8 cellular contexts compared by ENCODE assay signal in genomic region chr7:102713691-102714080, GRCh38. TPM values are rescaled to one million over a fixed set of nuclear protein-coding genes. Genes with fewer than 3 reads are reported as not detected.
DNase-seq lines count a peak whose midpoint lies in the region; ATAC-seq lines count a peak whose summit lies in the region.
"Not testable (repeated sequence)": the region's sequence is repeated elsewhere in the genome, so short reads cannot be mapped to it uniquely, and the experiment has no call there.

No MANE protein-coding gene starts in this region.

- H3K27ac Mint-ChIP-seq in T-helper 1 cell treated with Interleukin-12 subunit alpha and Interleukin-12 subunit beta and Interleukin-4 antibody, amounts not matched to agents 30 μg/mL and 1 μg/mL, for 36 hours = peak overlapping the region; percentile 87
- H3K27ac Mint-ChIP-seq in activated naive CD8-positive, alpha-beta T cell treated with anti-CD3 and anti-CD28 coated beads for 36 hours = peak overlapping the region; percentile 63
- H3K27ac Mint-ChIP-seq in stimulated activated effector memory CD8-positive, alpha-beta T cell treated with anti-CD3 and anti-CD28 coated beads, Interleukin-12 subunit alpha, Interleukin-12 subunit beta, amount 100 ng/mL, for 72 hours = peak overlapping the region; percentile 69

- not testable (repeated sequence) for H3K27me3 Mint-ChIP-seq in T-helper 1 cell treated with Interleukin-12 subunit alpha and Interleukin-12 subunit beta and Interleukin-4 antibody, amounts not matched to agents 30 μg/mL and 1 μg/mL, for 36 hours (ENCODE audit: low read depth); activated naive CD8-positive, alpha-beta T cell treated with anti-CD3 and anti-CD28 coated beads for 36 hours

- not testable (repeated sequence) for H3K9me3 Mint-ChIP-seq in T-helper 1 cell treated with Interleukin-12 subunit alpha and Interleukin-12 subunit beta and Interleukin-4 antibody, amounts not matched to agents 30 μg/mL and 1 μg/mL, for 36 hours; activated naive CD8-positive, alpha-beta T cell treated with anti-CD3 and anti-CD28 coated beads for 36 hours; stimulated activated effector memory CD8-positive, alpha-beta T cell treated with anti-CD3 and anti-CD28 coated beads, Interleukin-12 subunit alpha, Interleukin-12 subunit beta, amount 100 ng/mL, for 72 hours

- not testable (repeated sequence) for H3K36me3 Mint-ChIP-seq in T-helper 1 cell treated with Interleukin-12 subunit alpha and Interleukin-12 subunit beta and Interleukin-4 antibody, amounts not matched to agents 30 μg/mL and 1 μg/mL, for 36 hours (ENCODE audit: low read depth); activated naive CD8-positive, alpha-beta T cell treated with anti-CD3 and anti-CD28 coated beads for 36 hours; stimulated activated effector memory CD8-positive, alpha-beta T cell treated with anti-CD3 and anti-CD28 coated beads, Interleukin-12 subunit alpha, Interleukin-12 subunit beta, amount 100 ng/mL, for 72 hours

- peaks cover 20% of the 10 kb centered on the region for H3K4me1 Mint-ChIP-seq in T-helper 1 cell treated with Interleukin-12 subunit alpha and Interleukin-12 subunit beta and Interleukin-4 antibody, amounts not matched to agents 30 μg/mL and 1 μg/mL, for 36 hours (ENCODE audit: low read depth)
- H3K4me1 Mint-ChIP-seq in activated naive CD8-positive, alpha-beta T cell treated with anti-CD3 and anti-CD28 coated beads for 36 hours = not testable (repeated sequence)
- H3K4me1 Mint-ChIP-seq in stimulated activated effector memory CD8-positive, alpha-beta T cell treated with anti-CD3 and anti-CD28 coated beads, Interleukin-12 subunit alpha, Interleukin-12 subunit beta, amount 100 ng/mL, for 72 hours = peaks cover 18% of the 10 kb centered on the region

- peak; percentile 73 for ATAC-seq in GM18502 (IDR thresholded peaks at IDR 0.05; ENCODE audit: poor library complexity, unreplicated experiment)
- ATAC-seq in GM19351 (IDR thresholded peaks at IDR 0.05; ENCODE audit: unreplicated experiment) = peak; percentile 71
- ATAC-seq in GM21723 (IDR thresholded peaks at IDR 0.05; ENCODE audit: unreplicated experiment) = peak; percentile 77
- peak; percentile 69 for ATAC-seq in HG02973 (IDR thresholded peaks at IDR 0.05; ENCODE audit: unreplicated experiment)
- peak; percentile 62 for ATAC-seq in HG03442 (IDR thresholded peaks at IDR 0.05; ENCODE audit: unreplicated experiment)
- ATAC-seq in stimulated activated effector memory CD8-positive, alpha-beta T cell treated with anti-CD3 and anti-CD28 coated beads, Interleukin-12 subunit alpha, Interleukin-12 subunit beta, amount 100 ng/mL, for 72 hours = peak; percentile 84

- H3K4me3 Mint-ChIP-seq in T-helper 1 cell treated with Interleukin-12 subunit alpha and Interleukin-12 subunit beta and Interleukin-4 antibody, amounts not matched to agents 30 μg/mL and 1 μg/mL, for 36 hours = peak overlapping the region; percentile 48
- H3K4me3 Mint-ChIP-seq in activated naive CD8-positive, alpha-beta T cell treated with anti-CD3 and anti-CD28 coated beads for 36 hours = not testable (repeated sequence)
- H3K4me3 Mint-ChIP-seq in stimulated activated effector memory CD8-positive, alpha-beta T cell treated with anti-CD3 and anti-CD28 coated beads, Interleukin-12 subunit alpha, Interleukin-12 subunit beta, amount 100 ng/mL, for 72 hours = peak overlapping the region; percentile 63

- not testable (repeated sequence) for DNase-seq in activated naive CD8-positive, alpha-beta T cell treated with anti-CD3 and anti-CD28 coated beads for 36 hours; stimulated activated effector memory CD8-positive, alpha-beta T cell treated with anti-CD3 and anti-CD28 coated beads, Interleukin-12 subunit alpha, Interleukin-12 subunit beta, amount 100 ng/mL, for 72 hours (ENCODE audit: low spot score in 2 of 2)

RNA-seq across cellular contexts. Expression of gene FAM185A, which starts 35.1 kb away (rescaled TPM):
- total RNA-seq in activated naive CD8-positive, alpha-beta T cell treated with anti-CD3 and anti-CD28 coated beads for 36 hours = 10 to 100 TPM; 10.0 to 10.2 TPM

RNA-seq across cellular contexts. Expression of gene POLR2J2, which starts 42.2 kb away (rescaled TPM):
- 1 to 10 TPM; 6.5 to 6.9 TPM for total RNA-seq in activated naive CD8-positive, alpha-beta T cell treated with anti-CD3 and anti-CD28 coated beads for 36 hours
